In the genomic region with DNA sequence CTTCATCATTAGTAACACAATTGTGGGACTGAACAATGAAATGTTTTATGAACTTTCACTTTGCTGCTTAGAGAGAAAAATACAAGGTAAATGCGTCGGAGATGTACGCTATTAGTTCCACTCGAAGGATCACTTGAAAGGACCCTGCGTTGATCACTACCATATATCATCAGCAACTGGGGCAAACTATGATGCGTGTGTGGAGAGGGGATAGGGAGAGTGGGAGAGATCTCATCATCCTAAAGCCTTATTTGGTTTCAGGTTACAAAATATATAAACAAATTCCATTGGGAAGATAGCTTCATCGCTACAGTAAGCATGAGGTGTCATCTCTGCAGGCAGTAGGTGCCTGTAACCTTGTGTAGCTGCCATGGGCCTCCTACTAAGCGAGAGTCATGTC, we compare ENCODE assay signal across 28 cellular contexts.
"Had no signal": no experiment of that assay in that cellular context is flagged by ENCODE, and none has a peak within 500 bp of the region (broad histone marks: within the 10 kb centered on the region; RNA-seq: fewer than 3 reads in every experiment).

No MANE protein-coding gene starts in this region.

- H3K27me3 ChIP-seq: testis, tibial artery had no signal

- H3K36me3 ChIP-seq: esophagus squamous epithelium, heart right ventricle, lower lobe of right lung, spleen, tibial artery had no signal

- H3K4me1 ChIP-seq: testis had no signal

- FAIRE-seq: endometrium had no signal

- H3K27ac ChIP-seq: esophagus squamous epithelium, heart right ventricle, lower lobe of right lung, psoas muscle, skin epidermis, spleen, testis, tibial artery had no signal

- H3K9me3 ChIP-seq: esophagus squamous epithelium, heart right ventricle, lower lobe of right lung, psoas muscle, spleen, testis, tibial artery had no signal

- DNase-seq: cortex of kidney; effector memory CD8-positive, alpha-beta T cell; erythroblast; esophagus squamous epithelium; foreskin melanocyte; glutamatergic neuron; heart right ventricle; hippocampal formation; islet precursor cell; kidney glomerular epithelial cell; left colon; left ventricle myocardium superior; lower lobe of right lung; naive thymus-derived CD8-positive, alpha-beta T cell; nephron progenitor cell; nucleus accumbens; posterior cingulate gyrus; psoas muscle; right cardiac atrium; spleen; stimulated activated CD4-positive, alpha-beta T cell treated with anti-CD3 and anti-CD28 coated beads, Interleukin-4, amount 100 ng/mL, for 4 hours; stimulated activated naive CD8-positive, alpha-beta T cell treated with anti-CD3 and anti-CD28 coated beads, Interleukin-15, Interleukin-2, amounts not matched to agents 100 U/mL and 50 U/mL, for 24 hours; substantia nigra; testis; tibial artery had no signal

- H3K4me3 ChIP-seq: esophagus squamous epithelium, heart right ventricle, lower lobe of right lung, psoas muscle, skin epidermis, spleen, testis, tibial artery had no signal

- ATAC-seq: heart right ventricle; left colon; left ventricle myocardium superior; lower lobe of right lung; naive thymus-derived CD8-positive, alpha-beta T cell; psoas muscle; right cardiac atrium; stimulated activated memory B cell treated with anti-CD40 and anti-IgM and Interleukin-4, amounts not matched to agents 10 μg/mL and 1 μg/mL and 100 μg/mL, for 72 hours; stimulated activated naive CD8-positive, alpha-beta T cell treated with anti-CD3 and anti-CD28 coated beads, Interleukin-15, Interleukin-2, amounts not matched to agents 100 U/mL and 50 U/mL, for 24 hours had no signal
